ENCODE assay signal across 22 cellular contexts in genomic region chr20:63342561-63343459, GRCh38. TPM values are rescaled to one million over a fixed set of nuclear protein-coding genes. Genes with fewer than 3 reads are reported as not detected.
DNase-seq lines count a peak whose midpoint lies in the region; TF ChIP-seq lines count a peak whose summit lies in the region.
"Had no signal": no experiment of that assay in that cellular context is flagged by ENCODE, and none has a peak within 500 bp of the region (broad histone marks: within the 10 kb centered on the region; RNA-seq: fewer than 3 reads in every experiment).

No MANE protein-coding gene starts in this region.

- H3K79me2 ChIP-seq in osteoblast (ENCODE audit: insufficient read depth, low read length): no peaks in the 10 kb centered on the region

- intact Hi-C loops in prostate gland (cut with DNase I): no loop called here
- intact Hi-C loops in lower leg skin (cut with DNase I; ENCODE audit: low total_unique reads): no loop called here

- DNase-seq in NCI-H1417 (lab: John Stamatoyannopoulos, UW) (peak in 2 of 3 experiments; percentile 21 to 53), NCI-H1417 treated with DMSO at 0.1 percent for 48 hours (lab: John Stamatoyannopoulos, UW) (no peak), RPMI8226 (peak; percentile 47), osteoblast (ENCODE audit: insufficient read length, low spot score, missing footprints) (peak; percentile 85), prostate gland (ENCODE audit: low spot score) (no peak), lower leg skin (ENCODE audit: low spot score in 2 of 2) (no peak), DMS79 treated with DMSO at 0.1 percent for 48 hours (lab: John Stamatoyannopoulos, UW) (no peak)
- DNase-seq: activated CD4-positive, alpha-beta memory T cell treated with anti-CD3 and anti-CD28 coated beads for 36 hours; activated CD4-positive, CD25-positive, alpha-beta regulatory T cell; activated naive CD8-positive, alpha-beta T cell treated with anti-CD3 and anti-CD28 coated beads for 36 hours; AML-193; NCI-H2081; NCI-H510A; SHP77; stimulated activated CD4-positive, alpha-beta T cell treated with anti-CD3 and anti-CD28 coated beads, Interleukin-1b, Interleukin-23, amount 100 ng/mL, for 48 hours; SW 1271 had no signal

- WGBS in prostate gland: 79% methylated on average over 59 of the region's 59 CpGs
- 83 to 84% methylated on average over 55 to 58 of the region's 59 CpGs for WGBS in lower leg skin, 2 donors

- H3K4me3 ChIP-seq in HEK293 (ENCODE audit: low read depth, low read length): no peak overlapping the region
- no peak overlapping the region for H3K4me3 ChIP-seq in osteoblast (ENCODE audit: insufficient read depth, low read length)
- no peak overlapping the region for H3K4me3 ChIP-seq in prostate gland
- no peak overlapping the region for H3K4me3 ChIP-seq in lower leg skin (ENCODE audit: low read depth, poor library complexity, severe bottlenecking)
- H3K4me3 ChIP-seq: dorsolateral prefrontal cortex had no signal

- CTCF ChIA-PET in HEK293 (lab: Yijun Ruan, JAX): interaction anchor here (0.9 kb wide), 1 partner anchor 40 kb away, joined by 3 read pairs; no protein-coding TSS in a partner anchor

- TF ChIP-seq POLR2A in prostate gland (IDR thresholded peaks at IDR 0.05) (no peak), lower leg skin (IDR thresholded peaks at IDR 0.05) (no peak)

- H3K4me1 ChIP-seq in HEK293 (ENCODE audit: control insufficient read depth, insufficient read depth, low read length) (no peaks in the 10 kb centered on the region), osteoblast (ENCODE audit: insufficient read depth, low read length) (peaks cover 6% of the 10 kb centered on the region), prostate gland (replicated peaks) (no peaks in the 10 kb centered on the region)

- H3K36me3 ChIP-seq in HEK293 (ENCODE audit: control insufficient read depth in 2 of 2, insufficient read depth in 1 of 2, low read length in 2 of 2) (no peaks in the 10 kb centered on the region), osteoblast (ENCODE audit: insufficient read depth, low read length) (no peaks in the 10 kb centered on the region), prostate gland (no peaks in the 10 kb centered on the region)
- H3K36me3 ChIP-seq: neutrophil had no signal

- TF ChIP-seq CTCF in HEK293 (tag by site-specific recombination; IDR thresholded peaks at IDR 0.05) (no peak), osteoblast (IDR thresholded peaks at IDR 0.05; ENCODE audit: extremely low read depth, low read depth, low read length) (no peak), prostate gland (IDR thresholded peaks at IDR 0.05) (no peak), lower leg skin (IDR thresholded peaks at IDR 0.05) (no peak)

- H3K27me3 ChIP-seq in osteoblast (ENCODE audit: insufficient read depth, low read length): peaks cover 21% of the 10 kb centered on the region
- H3K27me3 ChIP-seq in prostate gland (replicated peaks; ENCODE audit: insufficient read depth): peaks cover 3% of the 10 kb centered on the region

- H2AFZ ChIP-seq in osteoblast (ENCODE audit: low read length): no peak overlapping the region

- H3K27ac ChIP-seq in HEK293 (ENCODE audit: extremely low read depth, low read depth, low read length): no peak overlapping the region
- no peak overlapping the region for H3K27ac ChIP-seq in osteoblast (ENCODE audit: low read depth, low read length)
- no peak overlapping the region for H3K27ac ChIP-seq in prostate gland
- H3K27ac ChIP-seq: neutrophil had no signal

- H3K9me3 ChIP-seq in HEK293 (ENCODE audit: control insufficient read depth, insufficient read depth, low read depth, low read length): no peaks in the 10 kb centered on the region
- no peaks in the 10 kb centered on the region for H3K9me3 ChIP-seq in osteoblast (ENCODE audit: low read depth, low read length)
- no peaks in the 10 kb centered on the region for H3K9me3 ChIP-seq in prostate gland

- no peak overlapping the region for H3K4me2 ChIP-seq in osteoblast (ENCODE audit: insufficient read depth, low read length)

- no peaks in the 10 kb centered on the region for H4K20me1 ChIP-seq in osteoblast (ENCODE audit: insufficient read depth, low read length)

- POLR2A ChIA-PET in HEK293 (lab: Yijun Ruan, JAX): no interaction called here

TF ChIP-seq in HEK293, 187 proteins besides CTCF, POLR2A, EP300 and RAD21:
- TF ChIP-seq ZNF449 (tag by site-specific recombination; IDR thresholded peaks at IDR 0.05) (peak; percentile 68), ZFHX2 (tag by site-specific recombination; conservative IDR thresholded peaks at IDR 0.05) (no peak)
TF ChIP-seq in HEK293: peak in this region for 1.

RNA-seq across cellular contexts. Expression of gene CHRNA4, which starts 18.3 kb away (rescaled TPM):
- total RNA-seq in osteoblast (not detected in 2 replicates), prostate gland (1 to 10 TPM in 1 of 2 donors, not detected in 1; 7.2 TPM), lower leg skin (under 1 TPM in 1 of 4 donors, not detected in 3; 0.13 TPM)
- total RNA-seq: activated CD4-positive, alpha-beta memory T cell treated with anti-CD3 and anti-CD28 coated beads for 36 hours; activated naive CD8-positive, alpha-beta T cell treated with anti-CD3 and anti-CD28 coated beads for 36 hours; activated T-helper 2 cell treated with anti-CD3 and anti-CD28 coated beads, Interferon-gamma antibody, Interleukin-2, Interleukin-4, amounts not matched to agents 10 μg/mL and 5 μg/mL and 100 μg/mL, durations not matched to agents 14 hours and 24 hours and 36 hours; pulmonary artery endothelial cell had no signal

RNA-seq across cellular contexts. Expression of gene COL20A1, which starts 49.8 kb away (rescaled TPM):
- total RNA-seq in osteoblast: not detected in 2 replicates
- 1 to 10 TPM in 1 of 2 donors, not detected in 1; 7.1 TPM for total RNA-seq in prostate gland
- not detected for total RNA-seq in lower leg skin
- total RNA-seq: A172; activated CD4-positive, alpha-beta memory T cell treated with anti-CD3 and anti-CD28 coated beads for 36 hours; activated T-helper 2 cell treated with anti-CD3 and anti-CD28 coated beads, Interferon-gamma antibody, Interleukin-2, Interleukin-4, amounts not matched to agents 10 μg/mL and 5 μg/mL and 100 μg/mL, durations not matched to agents 14 hours and 24 hours and 36 hours; pulmonary artery endothelial cell had no signal

Comparison
In these comparisons a context has a peak if more than half of its experiments do, and no peak if none do; other contexts are left out.
1. DNase-seq: peak in NCI-H1417 (2 of 3), RPMI8226 (single experiment) and osteoblast (single experiment); none in NCI-H1417 treated with DMSO at 0.1 percent for 48 hours (single experiment), prostate gland (single experiment), lower leg skin (0 of 2) and DMS79 treated with DMSO at 0.1 percent for 48 hours (single experiment).